ENCODE assay signal across 8 cellular contexts in the genomic region with DNA sequence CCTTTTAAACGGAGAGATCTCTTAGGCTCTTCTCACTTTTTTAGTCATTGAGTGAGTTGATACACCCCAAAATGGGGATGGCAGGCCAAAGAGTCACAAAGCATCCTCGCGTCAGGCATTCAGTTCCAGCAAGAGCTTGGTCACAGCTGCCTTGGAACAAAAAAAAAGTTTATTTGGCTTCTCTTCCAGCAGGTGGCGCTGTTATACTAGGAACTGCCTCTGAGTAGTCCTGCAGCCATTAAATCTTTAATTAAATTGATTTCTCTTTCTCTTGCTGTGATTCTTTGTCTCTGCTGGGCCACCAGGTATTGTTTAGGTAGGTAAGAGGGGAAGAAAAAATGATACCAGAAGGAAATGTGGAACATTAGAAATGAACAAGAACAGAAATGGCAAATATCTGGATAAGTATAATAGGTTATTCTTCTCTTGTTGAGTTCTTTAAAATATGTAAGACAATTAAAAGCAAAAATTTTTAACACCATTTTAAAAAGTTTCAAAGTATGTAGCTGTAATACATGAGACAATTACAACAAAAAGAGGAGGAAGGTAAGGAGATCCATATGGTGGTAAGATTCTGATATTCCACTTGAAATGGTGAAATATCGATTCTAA.
DNase-seq lines count a peak whose midpoint lies in the region; ATAC-seq, FAIRE-seq and TF ChIP-seq lines count a peak whose summit lies in the region.

No MANE protein-coding gene starts in this region.

- 0% methylated on average over 5 of the region's 5 CpGs for WGBS in HepG2 (ENCODE audit: low lambda C conversion rate)

- H3K9ac ChIP-seq in HepG2 (ENCODE audit: insufficient read depth, low read depth, low read length) = no peak overlapping the region

- peaks cover 32% of the 10 kb centered on the region for H3K27me3 ChIP-seq in WERI-Rb-1 (ENCODE audit: insufficient read depth, low read depth, severe bottlenecking)
- peaks cover 4 to 26% of the 10 kb centered on the region in 2 experiments; a peak in 3 of 5 replicates for H3K27me3 ChIP-seq in HepG2 (ENCODE audit: control insufficient read depth in 1 of 2, insufficient read depth in 2 of 2, low read length in 2 of 2)

- H3K79me2 ChIP-seq in HepG2 (ENCODE audit: insufficient read depth, low read length) = no peaks in the 10 kb centered on the region

- no peak for TF ChIP-seq POLR2A in HepG2 (IDR thresholded peaks at IDR 0.05; ENCODE audit: insufficient read depth in 1 of 2, low read depth in 2 of 2, low read length in 2 of 2)

- H2AFZ ChIP-seq in HepG2 (ENCODE audit: low read length) = no peak overlapping the region

- no peak overlapping the region for H3K4me3 ChIP-seq in WERI-Rb-1 (ENCODE audit: low read depth, low read length)
- H3K4me3 ChIP-seq in choroid plexus epithelial cell (ENCODE audit: low read depth, low read length) = no peak overlapping the region
- H3K4me3 ChIP-seq in HepG2 (replicated peaks in 1 of 3; ENCODE audit: insufficient read depth in 1 of 3, low read depth in 2 of 3, low read length in 3 of 3) = no peak overlapping the region

- in situ Hi-C loops in G401 (cut with HindIII; ENCODE audit: low sequenced_read_pairs) (no loop called here), HepG2 (cut with HindIII; ENCODE audit: extremely low pct_ligation_motif_present, low pct_unique_long_range_greater_than_20kb) (loop anchor here (5.0 kb wide), 2 partner anchors 196 to 526 kb away; no protein-coding TSS in a partner anchor)

- H4K20me1 ChIP-seq in HepG2 (ENCODE audit: insufficient read depth, low read length) = no peaks in the 10 kb centered on the region

- POLR2A ChIA-PET in HepG2 (lab: Yijun Ruan, JAX) = no interaction called here

- TF ChIP-seq RAD21 in HepG2 (CRISPR knock-in tag; IDR thresholded peaks at IDR 0.05) = peak; percentile 75

- intact Hi-C loops in HepG2 (cut with micrococcal nuclease; ENCODE audit: unreplicated experiment) = loop anchor here (1.0 to 10.0 kb wide), 3 partner anchors 194 to 528 kb away; no protein-coding TSS in a partner anchor

- BruUV-seq in HepG2 (replicated peaks; lab: Mats Ljungman, UMichigan) = no TSS peak

- H3K4me1 ChIP-seq in HepG2 (ENCODE audit: insufficient read depth, low read length) = peaks cover 12% of the 10 kb centered on the region

- CTCF ChIA-PET in HepG2 (lab: Yijun Ruan, JAX; ENCODE audit: low intra/inter-chr PET ratio, low total read pairs) = interaction anchor here (0.7 to 2.0 kb wide), 4 partner anchors 20 to 261 kb away, joined by 3 to 12 read pairs (median 4); no protein-coding TSS in a partner anchor

- H3K27ac ChIP-seq in WERI-Rb-1 (no peak overlapping the region), HepG2 (ENCODE audit: extremely low read length, insufficient read depth, low read length) (no peak overlapping the region)

- DNase-seq in G401 (ENCODE audit: low spot score) (peak; percentile 44), NCI-H2171 (lab: John Stamatoyannopoulos, UW) (peak; percentile 56), WERI-Rb-1 (peak; percentile 48), choroid plexus epithelial cell (ENCODE audit: low read depth) (peak; percentile 76), HepG2 (ENCODE audit: low spot score) (peak; percentile 45), cortex of kidney (lab: John Stamatoyannopoulos, UW) (no peak)
- DNase-seq in stimulated activated CD8-positive, alpha-beta memory T cell treated with anti-CD3 and anti-CD28 coated beads, Interleukin-12 subunit alpha, Interleukin-12 subunit beta, amount 100 ng/mL, for 1 hour (ENCODE audit: low read depth) = peak; percentile 34

- no peaks in the 10 kb centered on the region for H3K36me3 ChIP-seq in WERI-Rb-1
- no peaks in the 10 kb centered on the region for H3K36me3 ChIP-seq in HepG2 (replicated peaks in 1 of 2; ENCODE audit: control insufficient read depth in 1 of 2, insufficient read depth in 2 of 2, low read length in 2 of 2)

- peak; percentile 53 for FAIRE-seq in HepG2 (lab: Jason Lieb, UNC)

- TF ChIP-seq CTCF in WERI-Rb-1 (IDR thresholded peaks at IDR 0.05; ENCODE audit: low read depth, low read length) = peak; percentile 61
- peak; percentile 84 for TF ChIP-seq CTCF in choroid plexus epithelial cell (conservative IDR thresholded peaks at IDR 0.05; ENCODE audit: low read depth, low read length)
- TF ChIP-seq CTCF in HepG2 (CRISPR knock-in tag; IDR thresholded peaks at IDR 0.05) = peak; percentile 78

- H3K4me2 ChIP-seq in HepG2 (ENCODE audit: low read depth, low read length) = no peak overlapping the region

- peak; percentile 60 for ATAC-seq in HG02852 (IDR thresholded peaks at IDR 0.05; ENCODE audit: unreplicated experiment)
- peak; percentile 91 for ATAC-seq in HepG2

- no peak for TF ChIP-seq EP300 in HepG2 (IDR thresholded peaks at IDR 0.05; ENCODE audit: low read depth in 2 of 2, low read length in 2 of 2)
- TF ChIP-seq EP300 in HepG2 (CRISPR knock-in tag; IDR thresholded peaks at IDR 0.05; ENCODE audit: borderline replicate concordance) = no peak

- H3K9me3 ChIP-seq in WERI-Rb-1 (ENCODE audit: severe bottlenecking) (no peaks in the 10 kb centered on the region), HepG2 (ENCODE audit: low read length) (no peaks in the 10 kb centered on the region)

TF ChIP-seq in HepG2, 621 proteins besides CTCF, POLR2A, EP300 and RAD21:
- TF ChIP-seq RCOR2 (CRISPR knock-in tag; IDR thresholded peaks at IDR 0.05) (no peak), ZNF766 (CRISPR knock-in tag; IDR thresholded peaks at IDR 0.05; ENCODE audit: borderline replicate concordance) (no peak), GATAD2A (CRISPR knock-in tag; IDR thresholded peaks at IDR 0.05) (0 out of 2 replicates have a peak, but pooled peaks have one; percentile 23), STAG1 (CRISPR knock-in tag; IDR thresholded peaks at IDR 0.05) (peak; percentile 84), YEATS2 (CRISPR knock-in tag; IDR thresholded peaks at IDR 0.05; ENCODE audit: borderline replicate concordance) (no peak), ZNF605 (CRISPR knock-in tag; IDR thresholded peaks at IDR 0.05) (no peak), SMC3 (IDR thresholded peaks at IDR 0.05; ENCODE audit: low read length) (peak; percentile 77)
- TF ChIP-seq, protein P1, sequence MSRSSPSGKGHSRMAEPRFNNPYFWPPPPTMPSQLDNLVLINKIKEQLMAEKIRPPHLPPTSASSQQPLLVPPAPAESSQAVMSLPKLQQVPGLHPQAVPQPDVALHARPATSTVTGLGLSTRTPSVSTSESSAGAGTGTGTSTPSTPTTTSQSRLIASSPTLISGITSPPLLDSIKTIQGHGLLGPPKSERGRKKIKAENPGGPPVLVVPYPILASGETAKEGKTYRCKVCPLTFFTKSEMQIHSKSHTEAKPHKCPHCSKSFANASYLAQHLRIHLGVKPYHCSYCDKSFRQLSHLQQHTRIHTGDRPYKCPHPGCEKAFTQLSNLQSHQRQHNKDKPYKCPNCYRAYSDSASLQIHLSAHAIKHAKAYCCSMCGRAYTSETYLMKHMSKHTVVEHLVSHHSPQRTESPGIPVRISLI (CRISPR knock-in tag; IDR thresholded peaks at IDR 0.05; ENCODE audit: borderline replicate concordance) = peak; percentile 39; the same call in 1 of the 2 replicates
- TF ChIP-seq, protein P2, sequence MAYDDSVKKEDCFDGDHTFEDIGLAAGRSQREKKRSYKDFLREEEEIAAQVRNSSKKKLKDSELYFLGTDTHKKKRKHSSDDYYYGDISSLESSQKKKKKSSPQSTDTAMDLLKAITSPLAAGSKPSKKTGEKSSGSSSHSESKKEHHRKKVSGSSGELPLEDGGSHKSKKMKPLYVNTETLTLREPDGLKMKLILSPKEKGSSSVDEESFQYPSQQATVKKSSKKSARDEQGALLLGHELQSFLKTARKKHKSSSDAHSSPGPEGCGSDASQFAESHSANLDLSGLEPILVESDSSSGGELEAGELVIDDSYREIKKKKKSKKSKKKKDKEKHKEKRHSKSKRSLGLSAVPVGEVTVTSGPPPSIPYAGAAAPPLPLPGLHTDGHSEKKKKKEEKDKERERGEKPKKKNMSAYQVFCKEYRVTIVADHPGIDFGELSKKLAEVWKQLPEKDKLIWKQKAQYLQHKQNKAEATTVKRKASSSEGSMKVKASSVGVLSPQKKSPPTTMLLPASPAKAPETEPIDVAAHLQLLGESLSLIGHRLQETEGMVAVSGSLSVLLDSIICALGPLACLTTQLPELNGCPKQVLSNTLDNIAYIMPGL (CRISPR knock-in tag; IDR thresholded peaks at IDR 0.05; ENCODE audit: borderline replicate concordance in 1 of 2, low read depth in 1 of 2) = 0 out of 4 replicates have a peak, but pooled peaks of 1 of the 2 experiments have one; percentile 23
- TF ChIP-seq, protein P3, sequence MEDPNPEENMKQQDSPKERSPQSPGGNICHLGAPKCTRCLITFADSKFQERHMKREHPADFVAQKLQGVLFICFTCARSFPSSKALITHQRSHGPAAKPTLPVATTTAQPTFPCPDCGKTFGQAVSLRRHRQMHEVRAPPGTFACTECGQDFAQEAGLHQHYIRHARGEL (CRISPR knock-in tag; IDR thresholded peaks at IDR 0.05) = no peak
